In the genomic region with DNA sequence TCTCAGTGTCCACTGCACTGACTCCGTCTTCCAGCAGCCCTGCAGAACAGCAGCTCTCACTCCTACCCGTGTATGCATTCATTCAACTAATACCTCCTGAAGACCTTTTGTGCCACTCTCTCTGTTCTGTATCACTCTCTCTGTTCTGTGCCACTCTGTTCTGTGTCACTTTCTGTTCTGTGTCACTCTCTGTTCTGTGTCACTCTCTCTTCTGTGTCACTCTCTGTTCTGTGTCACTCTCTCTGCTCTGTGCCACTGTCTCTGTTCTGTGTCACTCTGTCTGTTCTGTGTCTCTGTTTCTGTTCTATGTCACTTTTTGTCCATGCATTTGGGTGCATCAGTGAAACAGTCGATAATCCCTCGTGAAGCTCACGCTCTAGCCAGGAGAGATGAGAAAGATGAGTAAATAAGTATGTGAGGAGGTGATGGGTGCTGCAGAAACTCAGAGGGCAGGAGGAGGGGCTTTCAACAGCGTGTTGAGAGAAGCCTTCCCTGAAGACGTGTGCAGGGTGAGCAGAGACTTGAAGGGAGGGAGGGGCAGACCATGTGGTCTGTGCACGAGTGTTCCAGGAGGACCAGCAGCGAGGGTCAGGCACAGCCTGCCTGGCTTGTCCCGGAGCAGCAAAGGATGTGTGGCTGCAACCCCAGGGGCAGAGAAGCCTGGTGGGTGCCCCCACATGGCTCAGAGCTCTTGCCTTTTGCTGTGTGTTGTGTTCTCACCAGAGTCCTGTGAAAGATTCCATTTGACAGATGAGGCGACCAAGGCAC, we compare ENCODE assay signal across 2 cellular contexts.
TF ChIP-seq lines count a peak whose summit lies in the region.

No MANE protein-coding gene starts in this region.

TF ChIP-seq in WTC11, 78 proteins besides CTCF, POLR2A, EP300 and RAD21:
- TF ChIP-seq, protein P1, sequence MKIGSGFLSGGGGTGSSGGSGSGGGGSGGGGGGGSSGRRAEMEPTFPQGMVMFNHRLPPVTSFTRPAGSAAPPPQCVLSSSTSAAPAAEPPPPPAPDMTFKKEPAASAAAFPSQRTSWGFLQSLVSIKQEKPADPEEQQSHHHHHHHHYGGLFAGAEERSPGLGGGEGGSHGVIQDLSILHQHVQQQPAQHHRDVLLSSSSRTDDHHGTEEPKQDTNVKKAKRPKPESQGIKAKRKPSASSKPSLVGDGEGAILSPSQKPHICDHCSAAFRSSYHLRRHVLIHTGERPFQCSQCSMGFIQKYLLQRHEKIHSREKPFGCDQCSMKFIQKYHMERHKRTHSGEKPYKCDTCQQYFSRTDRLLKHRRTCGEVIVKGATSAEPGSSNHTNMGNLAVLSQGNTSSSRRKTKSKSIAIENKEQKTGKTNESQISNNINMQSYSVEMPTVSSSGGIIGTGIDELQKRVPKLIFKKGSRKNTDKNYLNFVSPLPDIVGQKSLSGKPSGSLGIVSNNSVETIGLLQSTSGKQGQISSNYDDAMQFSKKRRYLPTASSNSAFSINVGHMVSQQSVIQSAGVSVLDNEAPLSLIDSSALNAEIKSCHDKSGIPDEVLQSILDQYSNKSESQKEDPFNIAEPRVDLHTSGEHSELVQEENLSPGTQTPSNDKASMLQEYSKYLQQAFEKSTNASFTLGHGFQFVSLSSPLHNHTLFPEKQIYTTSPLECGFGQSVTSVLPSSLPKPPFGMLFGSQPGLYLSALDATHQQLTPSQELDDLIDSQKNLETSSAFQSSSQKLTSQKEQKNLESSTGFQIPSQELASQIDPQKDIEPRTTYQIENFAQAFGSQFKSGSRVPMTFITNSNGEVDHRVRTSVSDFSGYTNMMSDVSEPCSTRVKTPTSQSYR (CRISPR knock-in tag; IDR thresholded peaks at IDR 0.05), result no peak
- no peak for TF ChIP-seq RORB (CRISPR knock-in tag; IDR thresholded peaks at IDR 0.05)
- TF ChIP-seq EMX1 (CRISPR knock-in tag; IDR thresholded peaks at IDR 0.05), result no peak
- TF ChIP-seq ZNF396 (CRISPR knock-in tag; IDR thresholded peaks at IDR 0.05; ENCODE audit: borderline replicate concordance), result no peak
- no peak for TF ChIP-seq CREB1 (CRISPR knock-in tag; IDR thresholded peaks at IDR 0.05)
- TF ChIP-seq FOXJ3 (CRISPR knock-in tag; IDR thresholded peaks at IDR 0.05; ENCODE audit: borderline replicate concordance), result no peak
- no peak for TF ChIP-seq GRHL2 (CRISPR knock-in tag; IDR thresholded peaks at IDR 0.05; ENCODE audit: insufficient replicate concordance, severe bottlenecking)
- TF ChIP-seq ZNF121 (CRISPR knock-in tag; IDR thresholded peaks at IDR 0.05), result no peak
- no peak for TF ChIP-seq ZNF423 (CRISPR knock-in tag; IDR thresholded peaks at IDR 0.05)
- TF ChIP-seq ELF4 (CRISPR knock-in tag; IDR thresholded peaks at IDR 0.05; ENCODE audit: low read depth), result no peak
- no peak for TF ChIP-seq ZNF219 (CRISPR knock-in tag; IDR thresholded peaks at IDR 0.05; ENCODE audit: borderline replicate concordance)
- TF ChIP-seq ZNF138 (CRISPR knock-in tag; conservative IDR thresholded peaks at IDR 0.05), result no peak
- TF ChIP-seq, protein P2, sequence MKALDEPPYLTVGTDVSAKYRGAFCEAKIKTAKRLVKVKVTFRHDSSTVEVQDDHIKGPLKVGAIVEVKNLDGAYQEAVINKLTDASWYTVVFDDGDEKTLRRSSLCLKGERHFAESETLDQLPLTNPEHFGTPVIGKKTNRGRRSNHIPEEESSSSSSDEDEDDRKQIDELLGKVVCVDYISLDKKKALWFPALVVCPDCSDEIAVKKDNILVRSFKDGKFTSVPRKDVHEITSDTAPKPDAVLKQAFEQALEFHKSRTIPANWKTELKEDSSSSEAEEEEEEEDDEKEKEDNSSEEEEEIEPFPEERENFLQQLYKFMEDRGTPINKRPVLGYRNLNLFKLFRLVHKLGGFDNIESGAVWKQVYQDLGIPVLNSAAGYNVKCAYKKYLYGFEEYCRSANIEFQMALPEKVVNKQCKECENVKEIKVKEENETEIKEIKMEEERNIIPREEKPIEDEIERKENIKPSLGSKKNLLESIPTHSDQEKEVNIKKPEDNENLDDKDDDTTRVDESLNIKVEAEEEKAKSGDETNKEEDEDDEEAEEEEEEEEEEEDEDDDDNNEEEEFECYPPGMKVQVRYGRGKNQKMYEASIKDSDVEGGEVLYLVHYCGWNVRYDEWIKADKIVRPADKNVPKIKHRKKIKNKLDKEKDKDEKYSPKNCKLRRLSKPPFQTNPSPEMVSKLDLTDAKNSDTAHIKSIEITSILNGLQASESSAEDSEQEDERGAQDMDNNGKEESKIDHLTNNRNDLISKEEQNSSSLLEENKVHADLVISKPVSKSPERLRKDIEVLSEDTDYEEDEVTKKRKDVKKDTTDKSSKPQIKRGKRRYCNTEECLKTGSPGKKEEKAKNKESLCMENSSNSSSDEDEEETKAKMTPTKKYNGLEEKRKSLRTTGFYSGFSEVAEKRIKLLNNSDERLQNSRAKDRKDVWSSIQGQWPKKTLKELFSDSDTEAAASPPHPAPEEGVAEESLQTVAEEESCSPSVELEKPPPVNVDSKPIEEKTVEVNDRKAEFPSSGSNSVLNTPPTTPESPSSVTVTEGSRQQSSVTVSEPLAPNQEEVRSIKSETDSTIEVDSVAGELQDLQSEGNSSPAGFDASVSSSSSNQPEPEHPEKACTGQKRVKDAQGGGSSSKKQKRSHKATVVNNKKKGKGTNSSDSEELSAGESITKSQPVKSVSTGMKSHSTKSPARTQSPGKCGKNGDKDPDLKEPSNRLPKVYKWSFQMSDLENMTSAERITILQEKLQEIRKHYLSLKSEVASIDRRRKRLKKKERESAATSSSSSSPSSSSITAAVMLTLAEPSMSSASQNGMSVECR (CRISPR knock-in tag; IDR thresholded peaks at IDR 0.05; ENCODE audit: borderline replicate concordance), result no peak
- no peak for TF ChIP-seq OVOL2 (CRISPR knock-in tag; IDR thresholded peaks at IDR 0.05; ENCODE audit: borderline replicate concordance)
- TF ChIP-seq, protein P3, sequence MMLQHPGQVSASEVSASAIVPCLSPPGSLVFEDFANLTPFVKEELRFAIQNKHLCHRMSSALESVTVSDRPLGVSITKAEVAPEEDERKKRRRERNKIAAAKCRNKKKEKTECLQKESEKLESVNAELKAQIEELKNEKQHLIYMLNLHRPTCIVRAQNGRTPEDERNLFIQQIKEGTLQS (CRISPR knock-in tag; conservative IDR thresholded peaks at IDR 0.05), result no peak
- no peak for TF ChIP-seq ZNF416 (CRISPR knock-in tag; IDR thresholded peaks at IDR 0.05)
- TF ChIP-seq, protein P4, sequence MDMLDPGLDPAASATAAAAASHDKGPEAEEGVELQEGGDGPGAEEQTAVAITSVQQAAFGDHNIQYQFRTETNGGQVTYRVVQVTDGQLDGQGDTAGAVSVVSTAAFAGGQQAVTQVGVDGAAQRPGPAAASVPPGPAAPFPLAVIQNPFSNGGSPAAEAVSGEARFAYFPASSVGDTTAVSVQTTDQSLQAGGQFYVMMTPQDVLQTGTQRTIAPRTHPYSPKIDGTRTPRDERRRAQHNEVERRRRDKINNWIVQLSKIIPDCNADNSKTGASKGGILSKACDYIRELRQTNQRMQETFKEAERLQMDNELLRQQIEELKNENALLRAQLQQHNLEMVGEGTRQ (CRISPR knock-in tag; IDR thresholded peaks at IDR 0.05), result no peak

TF ChIP-seq in H1, 55 proteins besides CTCF, POLR2A, EP300 and RAD21:
- peak; percentile 53; the same call in 1 of the 2 replicates for TF ChIP-seq POLR2AphosphoS5 (IDR thresholded peaks at IDR 0.05; ENCODE audit: low read depth, low read length)
- TF ChIP-seq EGR1 (IDR thresholded peaks at IDR 0.05; ENCODE audit: borderline replicate concordance, low read depth, low read length), result no peak
